Comparison of ENCODE assay signal across 1 cellular context in the genomic region with DNA sequence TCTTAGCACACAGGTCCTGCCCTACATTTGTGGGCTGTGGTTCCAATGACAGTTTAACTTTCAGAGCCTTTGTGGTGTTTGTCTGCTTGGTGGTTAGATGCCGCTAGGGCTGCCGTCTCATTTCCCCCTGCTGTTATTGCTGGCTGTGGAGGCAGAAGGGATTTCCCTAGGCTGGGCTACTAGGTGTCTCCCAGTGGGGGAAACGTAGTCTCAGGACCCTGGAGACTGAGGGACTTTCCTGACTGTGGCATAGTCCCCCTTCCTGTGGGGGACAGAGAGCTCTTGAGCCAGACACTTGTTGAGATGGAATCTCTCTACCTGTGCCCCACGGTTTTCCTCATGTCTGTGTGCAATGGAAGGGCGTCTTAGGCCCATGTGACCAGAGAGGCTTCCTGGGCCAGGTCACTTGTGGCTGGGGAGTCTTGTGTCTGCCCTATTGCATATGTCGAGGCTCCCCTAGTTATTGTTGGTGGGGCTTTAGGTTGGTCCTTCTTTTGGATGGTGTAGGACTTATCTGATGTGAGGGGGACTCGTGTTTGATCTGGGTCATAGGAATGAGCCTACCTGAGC.
TF ChIP-seq lines count a peak whose summit lies in the region.

No MANE protein-coding gene starts in this region.

TF ChIP-seq in IMR-90, 13 proteins besides CTCF, POLR2A, EP300 and RAD21 (continued from another document):
- TF ChIP-seq, protein P1, sequence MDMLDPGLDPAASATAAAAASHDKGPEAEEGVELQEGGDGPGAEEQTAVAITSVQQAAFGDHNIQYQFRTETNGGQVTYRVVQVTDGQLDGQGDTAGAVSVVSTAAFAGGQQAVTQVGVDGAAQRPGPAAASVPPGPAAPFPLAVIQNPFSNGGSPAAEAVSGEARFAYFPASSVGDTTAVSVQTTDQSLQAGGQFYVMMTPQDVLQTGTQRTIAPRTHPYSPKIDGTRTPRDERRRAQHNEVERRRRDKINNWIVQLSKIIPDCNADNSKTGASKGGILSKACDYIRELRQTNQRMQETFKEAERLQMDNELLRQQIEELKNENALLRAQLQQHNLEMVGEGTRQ (IDR thresholded peaks at IDR 0.05; ENCODE audit: low read depth, low read length) = no peak
- TF ChIP-seq CHD1 (IDR thresholded peaks at IDR 0.05; ENCODE audit: low read depth, low read length) (no peak), MAZ (IDR thresholded peaks at IDR 0.05; ENCODE audit: borderline replicate concordance, low read depth, low read length) (no peak), CEBPB (IDR thresholded peaks at IDR 0.05; ENCODE audit: low read depth, low read length) (no peak), MXI1 (IDR thresholded peaks at IDR 0.05; ENCODE audit: borderline replicate concordance, low read depth, low read length) (no peak)
